ENCODE assay signal across 11 cellular contexts in genomic region chr21:32570456-32570855, GRCh38. TPM values are rescaled to one million over a fixed set of nuclear protein-coding genes. Genes with fewer than 3 reads are reported as not detected.
DNase-seq lines count a peak whose midpoint lies in the region; ATAC-seq, FAIRE-seq and TF ChIP-seq lines count a peak whose summit lies in the region.
"Had no signal": no experiment of that assay in that cellular context is flagged by ENCODE, and none has a peak within 500 bp of the region (broad histone marks: within the 10 kb centered on the region; RNA-seq: fewer than 3 reads in every experiment).

No MANE protein-coding gene starts in this region.

- H3K9me3 ChIP-seq in Caco-2 (no peaks in the 10 kb centered on the region), K562 (replicated peaks; ENCODE audit: control insufficient read depth, insufficient read depth, low read depth, low read length) (no peaks in the 10 kb centered on the region)

- H3K36me3 Mint-ChIP-seq in Caco-2 (ENCODE audit: insufficient read depth, unreplicated experiment): no peaks in the 10 kb centered on the region
- peaks cover 8% of the 10 kb centered on the region for H3K36me3 Mint-ChIP-seq in nephron progenitor cell (ENCODE audit: low read depth)
- H3K36me3 Mint-ChIP-seq: CD14-positive monocyte had no signal

- H3K27me3 ChIP-seq in Caco-2 (replicated peaks; ENCODE audit: control insufficient read depth, insufficient read depth, low read length) (no peaks in the 10 kb centered on the region), KMS-11 (ENCODE audit: insufficient read depth, low read depth) (no peaks in the 10 kb centered on the region), K562 (ENCODE audit: control insufficient read depth in 2 of 2, insufficient read depth in 2 of 2, low read length in 2 of 2) (peaks cover 14 to 22% of the 10 kb centered on the region in 2 experiments)

- no peak for TF ChIP-seq POLR2A in K562 (conservative IDR thresholded peaks at IDR 0.05)

- no peak for ATAC-seq in K562
- no peak for ATAC-seq in GM21447 (IDR thresholded peaks at IDR 0.05; ENCODE audit: unreplicated experiment)
- no peak for ATAC-seq in GM21423 (IDR thresholded peaks at IDR 0.05; ENCODE audit: unreplicated experiment)

- H3K27ac ChIP-seq in KMS-11 (no peak overlapping the region), K562 (ENCODE audit: extremely low read depth, low read depth, low read length) (no peak overlapping the region)

- WGBS in K562 (ENCODE audit: insufficient coverage, low coverage, missing lambda C conversion rate): 56% methylated on average over 3 of the region's 3 CpGs

- H3K4me1 Mint-ChIP-seq in Caco-2 (ENCODE audit: low read depth, unreplicated experiment) (no peaks in the 10 kb centered on the region), nephron progenitor cell (peaks cover 14% of the 10 kb centered on the region)

- H3K27ac Mint-ChIP-seq in Caco-2 (ENCODE audit: unreplicated experiment) (no peak overlapping the region), nephron progenitor cell (no peak overlapping the region)

- H3K9ac ChIP-seq in KMS-11: no peak overlapping the region
- H3K9ac ChIP-seq in K562 (ENCODE audit: insufficient read depth in 1 of 2, low read depth in 2 of 2, low read length in 2 of 2): no peak overlapping the region
- H3K9ac ChIP-seq: parathyroid adenoma had no signal

- intact Hi-C loops in Caco-2 (cut with micrococcal nuclease; ENCODE audit: unreplicated experiment): no loop called here
- intact Hi-C loops in K562 (cut with micrococcal nuclease): no loop called here
- intact Hi-C loops in head of caudate nucleus (cut with DNase I): no loop called here

- H3K4me2 ChIP-seq in KMS-11: peak overlapping the region; percentile 92; the same call in 1 of the 2 replicates
- peak overlapping the region; percentile 97; the same call in 1 of the 2 replicates for H3K4me2 ChIP-seq in K562 (ENCODE audit: insufficient read depth, low read length)

- H3K4me3 ChIP-seq in Caco-2 (ENCODE audit: low read depth, low read length) (no peak overlapping the region), KMS-11 (IDR thresholded peaks at IDR 0.05; ENCODE audit: insufficient read depth, low read depth, low read length) (no peak overlapping the region), K562 (no peak overlapping the region)

- H2AFZ ChIP-seq in KMS-11 (ENCODE audit: low read depth) (peak overlapping the region; percentile 98; the same call in 1 of the 2 replicates), K562 (ENCODE audit: low read depth, low read length) (peak overlapping the region; percentile 100)

- FAIRE-seq in K562 (lab: Jason Lieb, UNC): no peak
- FAIRE-seq: TTC549 had no signal

- no peaks in the 10 kb centered on the region for H3K36me3 ChIP-seq in Caco-2 (ENCODE audit: control insufficient read depth, insufficient read depth, low read length)
- H3K36me3 ChIP-seq in KMS-11 (ENCODE audit: insufficient read depth): no peaks in the 10 kb centered on the region
- H3K36me3 ChIP-seq in K562 (ENCODE audit: control insufficient read depth, insufficient read depth, low read length): no peaks in the 10 kb centered on the region

- H3K9me3 Mint-ChIP-seq in Caco-2 (ENCODE audit: unreplicated experiment): no peaks in the 10 kb centered on the region
- H3K9me3 Mint-ChIP-seq in nephron progenitor cell: peaks cover 15% of the 10 kb centered on the region

- peak overlapping the region; percentile 92 for H3K4me3 Mint-ChIP-seq in Caco-2 (ENCODE audit: unreplicated experiment)
- peak overlapping the region; percentile 92 for H3K4me3 Mint-ChIP-seq in nephron progenitor cell

- H4K20me1 ChIP-seq in KMS-11 (ENCODE audit: insufficient read depth) (no peaks in the 10 kb centered on the region), K562 (replicated peaks; ENCODE audit: control insufficient read depth, insufficient read depth, low read length) (no peaks in the 10 kb centered on the region)

- TF ChIP-seq EP300 in K562 (IDR thresholded peaks at IDR 0.05; ENCODE audit: low read length): no peak

- in situ Hi-C loops in K562 (cut with MboI): loop anchor here (5.0 kb wide), 1 partner anchor 163 kb away; no protein-coding TSS in a partner anchor

- H3K4me1 ChIP-seq in Caco-2: peaks cover 5% of the 10 kb centered on the region; the same call in 1 of the 2 replicates
- H3K4me1 ChIP-seq in KMS-11 (ENCODE audit: low read depth, poor library complexity, severe bottlenecking): peaks cover 14% of the 10 kb centered on the region
- peaks cover 16 to 24% of the 10 kb centered on the region in 2 experiments; a peak in 4 of 5 replicates for H3K4me1 ChIP-seq in K562 (replicated peaks in 1 of 2; ENCODE audit: control insufficient read depth in 2 of 2, insufficient read depth in 2 of 2, low read length in 2 of 2)
- H3K4me1 ChIP-seq: parathyroid adenoma had no signal

- CTCF ChIA-PET in Caco-2 (lab: Charles Lee): no interaction called here
- CTCF ChIA-PET in K562 (lab: Yijun Ruan, JAX; ENCODE audit: low intra/inter-chr PET ratio): interaction anchor here (1.8 kb wide), 1 partner anchor 167 kb away, joined by 6 read pairs; no protein-coding TSS in a partner anchor

- H3K27me3 Mint-ChIP-seq in Caco-2 (ENCODE audit: insufficient read depth, unreplicated experiment) (no peaks in the 10 kb centered on the region), nephron progenitor cell (ENCODE audit: low read depth, poor library complexity) (peaks cover 27% of the 10 kb centered on the region)

- DNase-seq in Caco-2 (no peak), K562 (ENCODE audit: extremely low read depth in 1 of 4, low spot score in 3 of 4) (no peak), nephron progenitor cell (no peak), head of caudate nucleus (no peak)

- POLR2A ChIA-PET in Caco-2 (lab: Charles Lee) (no interaction called here), K562 (lab: Yijun Ruan, JAX) (interaction anchor here (1.3 kb wide), 1 partner anchor 174 kb away, joined by 3 read pairs; no protein-coding TSS in a partner anchor)

- BruUV-seq in Caco-2 (replicated peaks; lab: Mats Ljungman, UMichigan): no TSS peak
- no TSS peak for BruUV-seq in K562 (replicated peaks; lab: Mats Ljungman, UMichigan)

- no peak for TF ChIP-seq CTCF in Caco-2 (IDR thresholded peaks at IDR 0.05; ENCODE audit: insufficient read depth in 1 of 2, low read depth in 1 of 2, low read length in 1 of 2, severe bottlenecking in 1 of 2, unreplicated experiment in 1 of 2)
- no peak for TF ChIP-seq CTCF in KMS-11 (conservative IDR thresholded peaks at IDR 0.05; ENCODE audit: low read depth, low read length)
- no peak for TF ChIP-seq CTCF in K562 (IDR thresholded peaks at IDR 0.05 in 2 of 3, conservative IDR thresholded peaks at IDR 0.05 in 1 of 3; ENCODE audit: insufficient read depth in 2 of 3, low read depth in 1 of 3, low read length in 3 of 3)
- no peak for TF ChIP-seq CTCF in nephron progenitor cell (IDR thresholded peaks at IDR 0.05)

- H3K9me1 ChIP-seq in K562 (ENCODE audit: control insufficient read depth, insufficient read depth, low read length): no peaks in the 10 kb centered on the region

- H3K79me2 ChIP-seq in KMS-11 (ENCODE audit: insufficient read depth, low read depth) (no peaks in the 10 kb centered on the region), K562 (ENCODE audit: control insufficient read depth, insufficient read depth, low read length) (no peaks in the 10 kb centered on the region)
- H3K79me2 ChIP-seq: parathyroid adenoma had no signal

- no peak for TF ChIP-seq RAD21 in K562 (CRISPR knock-in tag; conservative IDR thresholded peaks at IDR 0.05 in 1 of 2, IDR thresholded peaks at IDR 0.05 in 1 of 2)

TF ChIP-seq in K562, 482 proteins besides CTCF, POLR2A, EP300 and RAD21 (continues in another document):
- no peak for TF ChIP-seq POLR2H (tag; IDR thresholded peaks at IDR 0.05; ENCODE audit: low read depth)

RNA-seq across cellular contexts. Expression of gene TCP10L, which starts 14.9 kb away (rescaled TPM):
- 0.19 TPM in 1 of 2 replicates, not detected in the other for total RNA-seq in Caco-2 (2022)
- 0.30 and 0.55 TPM in 2 replicates for total RNA-seq in K562 (2011; cell fraction: chromatin; rRNA removed; ENCODE audit: low replicate concordance)
- not detected in 2 replicates for total RNA-seq in K562 (2011; cell fraction: nucleolus; rRNA removed)
- 0.37 TPM in 1 of 2 replicates, not detected in the other for total RNA-seq in K562 (2011; cell fraction: nucleoplasm; rRNA removed)
- total RNA-seq in K562 (2014; rRNA removed): 1.2 TPM in 1 of 2 replicates, not detected in the other
- 0.77 and 0.91 TPM in 2 replicates for total RNA-seq in K562 (2014; rRNA removed; fragmentation: Illumina TruSeq; extraction: Trizol)
- total RNA-seq in K562 (2015; rRNA removed; fragmentation: Illumina TruSeq; extraction: Trizol): 0.53 and 0.87 TPM in 2 replicates
- total RNA-seq in K562 (2021): 0.49 and 0.58 TPM in 2 replicates
- 0.19 and 0.38 TPM in 2 replicates for polyA plus RNA-seq in K562 (2011; rRNA removed)
- 0.18 and 0.22 TPM in 2 replicates for polyA plus RNA-seq in K562 (2011; cell fraction: cytosol; rRNA removed)
- 0.25 TPM in 1 of 2 replicates, not detected in the other for polyA plus RNA-seq in K562 (2011; cell fraction: nucleus; rRNA removed)
- 0.89 and 3.0 TPM in 2 replicates for polyA plus RNA-seq in K562 (2012)
- 0.21 and 0.34 TPM in 2 replicates for polyA plus RNA-seq in K562 (2014; fragmentation: Illumina TruSeq; extraction: Trizol)
- polyA plus RNA-seq in K562 (2014; fragmentation: Nextera tagmentation; extraction: Ambion mirVana): under 1 TPM; 0.56 to 0.68 TPM
- polyA plus RNA-seq in K562 (2014; rRNA removed): 0.76 TPM in 1 of 2 replicates, not detected in the other
- 0.39 TPM in 2 replicates for polyA minus RNA-seq in K562 (2011; rRNA and poly(A)+ RNA removed)
- not detected in 2 replicates for polyA minus RNA-seq in K562 (2011; cell fraction: cytosol; rRNA and poly(A)+ RNA removed)
- 0.22 TPM in 1 of 2 replicates, not detected in the other for polyA minus RNA-seq in K562 (2011; cell fraction: nucleus; rRNA and poly(A)+ RNA removed)
- total RNA-seq: smooth muscle cell had no signal

RNA-seq across cellular contexts. Expression of gene CFAP298, which starts 41.7 kb away (rescaled TPM):
- 54.5 and 61.2 TPM in 2 replicates for total RNA-seq in Caco-2 (2022)
- 50.0 and 58.7 TPM in 2 replicates for total RNA-seq in K562 (2011; cell fraction: chromatin; rRNA removed; ENCODE audit: low replicate concordance)
- 38.8 and 40.5 TPM in 2 replicates for total RNA-seq in K562 (2011; cell fraction: nucleolus; rRNA removed)
- total RNA-seq in K562 (2011; cell fraction: nucleoplasm; rRNA removed): 45.3 and 53.1 TPM in 2 replicates
- 165 and 178 TPM in 2 replicates for total RNA-seq in K562 (2014; rRNA removed)
- total RNA-seq in K562 (2014; rRNA removed; fragmentation: Illumina TruSeq; extraction: Trizol): 78.6 and 88.5 TPM in 2 replicates
- total RNA-seq in K562 (2015; rRNA removed; fragmentation: Illumina TruSeq; extraction: Trizol): 86.3 and 90.5 TPM in 2 replicates
- 119 and 121 TPM in 2 replicates for total RNA-seq in K562 (2021)
- polyA plus RNA-seq in K562 (2011; rRNA removed): 61.8 and 70.0 TPM in 2 replicates
- 36.8 and 74.4 TPM in 2 replicates for polyA plus RNA-seq in K562 (2011; cell fraction: cytosol; rRNA removed)
- 66.3 and 77.5 TPM in 2 replicates for polyA plus RNA-seq in K562 (2011; cell fraction: nucleus; rRNA removed)
- polyA plus RNA-seq in K562 (2012): 96.3 and 133 TPM in 2 replicates
- 89.7 and 92.9 TPM in 2 replicates for polyA plus RNA-seq in K562 (2014; fragmentation: Illumina TruSeq; extraction: Trizol)
- 10 to 100 TPM; 31.4 to 43.5 TPM for polyA plus RNA-seq in K562 (2014; fragmentation: Nextera tagmentation; extraction: Ambion mirVana)
- polyA plus RNA-seq in K562 (2014; rRNA removed): 135 and 139 TPM in 2 replicates
- polyA minus RNA-seq in K562 (2011; rRNA and poly(A)+ RNA removed): 23.8 and 24.0 TPM in 2 replicates
- 23.1 and 27.0 TPM in 2 replicates for polyA minus RNA-seq in K562 (2011; cell fraction: cytosol; rRNA and poly(A)+ RNA removed)
- polyA minus RNA-seq in K562 (2011; cell fraction: nucleus; rRNA and poly(A)+ RNA removed): 15.8 and 23.3 TPM in 2 replicates
